In genomic region chr15:78110916-78111475, GRCh38 we compare ENCODE assay signal across 32 cellular contexts. TPM values are rescaled to one million over a fixed set of nuclear protein-coding genes. Genes with fewer than 3 reads are reported as not detected.
"Had no signal": no experiment of that assay in that cellular context is flagged by ENCODE, and none has a peak within 500 bp of the region (broad histone marks: within the 10 kb centered on the region; RNA-seq: fewer than 3 reads in every experiment).

No MANE protein-coding gene starts in this region.

- H3K4me3 Mint-ChIP-seq: mesothelial cell of epicardium; nephron; neural progenitor cell; stimulated activated naive B cell treated with anti-CD40 and anti-IgM and Interleukin-4, amounts not matched to agents 10 μg/mL and 1 μg/mL and 100 μg/mL, for 72 hours; stimulated activated naive CD8-positive, alpha-beta T cell treated with anti-CD3 and anti-CD28 coated beads, Interleukin-15, Interleukin-2, amounts not matched to agents 100 ng/mL and 50 ng/mL, for 24 hours had no signal

- H3K4me2 ChIP-seq: hepatocyte, neural progenitor cell had no signal

- H3K4me3 ChIP-seq: coronary artery, esophagus muscularis mucosa, gastroesophageal sphincter, heart left ventricle, hepatocyte, left ventricle myocardium inferior, lower lobe of right lung, neural progenitor cell, prostate gland, right atrium auricular region, skin epidermis, thoracic aorta, tibial nerve, vagina had no signal

- H3K9me3 ChIP-seq: esophagus muscularis mucosa, gastroesophageal sphincter, heart left ventricle, left ventricle myocardium inferior, lower lobe of right lung, prostate gland, right atrium auricular region, thoracic aorta, tibial nerve, vagina had no signal

- H3K36me3 ChIP-seq: esophagus muscularis mucosa, gastroesophageal sphincter, heart left ventricle, left ventricle myocardium inferior, lower lobe of right lung, neural progenitor cell, prostate gland, right atrium auricular region, thoracic aorta, tibial nerve, vagina had no signal

- H3K36me3 Mint-ChIP-seq: naive thymus-derived CD4-positive, alpha-beta T cell; stimulated activated naive B cell treated with anti-CD40 and anti-IgM and Interleukin-4, amounts not matched to agents 10 μg/mL and 1 μg/mL and 100 μg/mL, for 72 hours had no signal

- H3K4me1 Mint-ChIP-seq: mesothelial cell of epicardium, nephron had no signal

- DNase-seq: dermis blood vessel endothelial cell; effector memory CD4-positive, alpha-beta T cell; foreskin keratinocyte; heart left ventricle; kidney glomerular epithelial cell; left colon; left ventricle myocardium inferior; lower lobe of right lung; naive thymus-derived CD4-positive, alpha-beta T cell; nucleus accumbens; stimulated activated CD4-positive, alpha-beta T cell treated with anti-CD3 and anti-CD28 coated beads, Interleukin-15, amount 100 ng/mL, for 24 hours; stimulated activated CD4-positive, alpha-beta T cell treated with anti-CD3 and anti-CD28 coated beads, Interleukin-2, amount 100 ng/mL, for 48 hours; stimulated activated naive B cell treated with anti-CD40 and anti-IgM and Interleukin-4, amounts not matched to agents 10 μg/mL and 1 μg/mL and 100 μg/mL, for 72 hours had no signal

- ATAC-seq: foreskin keratinocyte; gastroesophageal sphincter; heart left ventricle; left colon; lower lobe of right lung; naive thymus-derived CD4-positive, alpha-beta T cell; stimulated activated naive B cell treated with anti-CD40 and anti-IgM and Interleukin-4, amounts not matched to agents 10 μg/mL and 1 μg/mL and 100 μg/mL, for 72 hours had no signal

- H3K79me2 ChIP-seq: hepatocyte had no signal

- H3K27me3 ChIP-seq: esophagus muscularis mucosa, foreskin keratinocyte, gastroesophageal sphincter, heart left ventricle, hepatocyte, neural progenitor cell, right atrium auricular region, tibial nerve, vagina had no signal

- H3K27me3 Mint-ChIP-seq: naive thymus-derived CD4-positive, alpha-beta T cell; stimulated activated naive B cell treated with anti-CD40 and anti-IgM and Interleukin-4, amounts not matched to agents 10 μg/mL and 1 μg/mL and 100 μg/mL, for 72 hours; stimulated activated naive CD8-positive, alpha-beta T cell treated with anti-CD3 and anti-CD28 coated beads, Interleukin-15, Interleukin-2, amounts not matched to agents 100 ng/mL and 50 ng/mL, for 24 hours had no signal

- H3K27ac ChIP-seq: coronary artery, esophagus muscularis mucosa, foreskin keratinocyte, gastroesophageal sphincter, heart left ventricle, hepatocyte, left ventricle myocardium inferior, lower lobe of right lung, neural progenitor cell, prostate gland, right atrium auricular region, skin epidermis, thoracic aorta, tibial nerve, vagina had no signal

- H2AFZ ChIP-seq: hepatocyte, neural progenitor cell had no signal

- H3K9ac ChIP-seq: neural progenitor cell had no signal

- H3K4me1 ChIP-seq: foreskin keratinocyte, neural progenitor cell, prostate gland, right atrium auricular region, vagina had no signal

- H3K9me3 Mint-ChIP-seq: mesothelial cell of epicardium; naive thymus-derived CD4-positive, alpha-beta T cell; nephron; neural progenitor cell; stimulated activated naive B cell treated with anti-CD40 and anti-IgM and Interleukin-4, amounts not matched to agents 10 μg/mL and 1 μg/mL and 100 μg/mL, for 72 hours; stimulated activated naive CD8-positive, alpha-beta T cell treated with anti-CD3 and anti-CD28 coated beads, Interleukin-15, Interleukin-2, amounts not matched to agents 100 ng/mL and 50 ng/mL, for 24 hours had no signal

- H3K27ac Mint-ChIP-seq: mesothelial cell of epicardium; nephron; neural progenitor cell; stimulated activated naive B cell treated with anti-CD40 and anti-IgM and Interleukin-4, amounts not matched to agents 10 μg/mL and 1 μg/mL and 100 μg/mL, for 72 hours; stimulated activated naive CD8-positive, alpha-beta T cell treated with anti-CD3 and anti-CD28 coated beads, Interleukin-15, Interleukin-2, amounts not matched to agents 100 ng/mL and 50 ng/mL, for 24 hours had no signal

RNA-seq across cellular contexts. Expression of gene SH2D7, which starts 18.6 kb away (rescaled TPM):
- total RNA-seq: dermis blood vessel endothelial cell; endothelial cell of umbilical vein; epithelial cell of proximal tubule; esophagus muscularis mucosa; fibroblast of lung; foreskin keratinocyte; gastroesophageal sphincter; heart left ventricle; hepatocyte; left ventricle myocardium inferior; lower lobe of right lung; mesothelial cell of epicardium; naive thymus-derived CD4-positive, alpha-beta T cell; osteocyte; right atrium auricular region; thoracic aorta; tibial nerve; ureter; vagina had no signal
- polyA plus RNA-seq: endothelial cell of umbilical vein; foreskin keratinocyte; heart left ventricle; naive thymus-derived CD4-positive, alpha-beta T cell had no signal
